Comparison of ENCODE assay signal across 1 cellular context in genomic region chr4:94532016-94532789, GRCh38.
TF ChIP-seq lines count a peak whose summit lies in the region.

No MANE protein-coding gene starts in this region.

TF ChIP-seq in K562, 482 proteins besides CTCF, POLR2A, EP300 and RAD21 (continued from another document):
- no peak for TF ChIP-seq HNRNPK (IDR thresholded peaks at IDR 0.05; ENCODE audit: low read depth, low read length, poor library complexity, severe bottlenecking)
- no peak for TF ChIP-seq MYC (IDR thresholded peaks at IDR 0.05; ENCODE audit: low read depth, low read length)
- TF ChIP-seq MYC (CRISPR knock-in tag; IDR thresholded peaks at IDR 0.05; ENCODE audit: borderline replicate concordance, low read depth): no peak
- TF ChIP-seq RFX7 (CRISPR knock-in tag; IDR thresholded peaks at IDR 0.05): no peak
- peak; percentile 40; the same call in 1 of the 2 replicates for TF ChIP-seq NFE2 (IDR thresholded peaks at IDR 0.05; ENCODE audit: low read depth)
- 0 out of 2 replicates have a peak, but pooled peaks have one; percentile 34 for TF ChIP-seq STAT5A (IDR thresholded peaks at IDR 0.05; ENCODE audit: borderline replicate concordance, low read length)
- TF ChIP-seq TAL1 (IDR thresholded peaks at IDR 0.05): peak; percentile 51; the same call in 1 of the 2 replicates
- TF ChIP-seq RNF2 (IDR thresholded peaks at IDR 0.05): peak; percentile 55; the same call in 1 of the 2 replicates
- TF ChIP-seq ZC3H11A (IDR thresholded peaks at IDR 0.05; ENCODE audit: low read depth, low read length): no peak
- 0 out of 4 replicates have a peak, but pooled peaks of 1 of the 2 experiments have one; percentile 17 for TF ChIP-seq HDAC1 (IDR thresholded peaks at IDR 0.05)
- TF ChIP-seq MYNN (IDR thresholded peaks at IDR 0.05): peak; percentile 67; the same call in 1 of the 2 replicates
- TF ChIP-seq MYNN (CRISPR knock-in tag; IDR thresholded peaks at IDR 0.05): no peak
- TF ChIP-seq SOX6 (IDR thresholded peaks at IDR 0.05): 0 out of 2 replicates have a peak, but pooled peaks have one; percentile 14
- TF ChIP-seq POLR2AphosphoS2 (IDR thresholded peaks at IDR 0.05; ENCODE audit: low read length): no peak
TF ChIP-seq in K562: peak in this region for 44.
